In genomic region chr21:36325373-36326010, GRCh38 we compare ENCODE assay signal across 2 cellular contexts.
TF ChIP-seq lines count a peak whose summit lies in the region.

No MANE protein-coding gene starts in this region.

TF ChIP-seq in K562, 482 proteins besides CTCF, POLR2A, EP300 and RAD21:
- TF ChIP-seq ZNF316 (IDR thresholded peaks at IDR 0.05) (peak; percentile 39; the same call in 1 of the 2 replicates), MAZ (CRISPR knock-in tag; conservative IDR thresholded peaks at IDR 0.05 in 1 of 2, IDR thresholded peaks at IDR 0.05 in 1 of 2) (no peak), XRCC4 (IDR thresholded peaks at IDR 0.05; ENCODE audit: extremely low read depth, insufficient read depth, insufficient read length) (no peak), SMARCA4 (IDR thresholded peaks at IDR 0.05) (no peak), FIP1L1 (IDR thresholded peaks at IDR 0.05; ENCODE audit: low read depth, low read length, poor library complexity, severe bottlenecking) (no peak), C11orf30 (IDR thresholded peaks at IDR 0.05; ENCODE audit: low read depth) (peak; percentile 37; the same call in 1 of the 2 replicates), POLR2H (tag; IDR thresholded peaks at IDR 0.05; ENCODE audit: low read depth) (no peak), ZNF354B (CRISPR knock-in tag; IDR thresholded peaks at IDR 0.05) (no peak), NR3C1 (CRISPR knock-in tag; IDR thresholded peaks at IDR 0.05) (no peak), PML (IDR thresholded peaks at IDR 0.05; ENCODE audit: low read length) (no peak), CEBPG (CRISPR knock-in tag; IDR thresholded peaks at IDR 0.05) (no peak), CEBPG (tag; conservative IDR thresholded peaks at IDR 0.05 in 1 of 2, IDR thresholded peaks at IDR 0.05 in 1 of 2) (0 out of 4 replicates have a peak, but pooled peaks of 1 of the 2 experiments have one; percentile 14), MTA1 (IDR thresholded peaks at IDR 0.05; ENCODE audit: borderline replicate concordance) (no peak), NR2F6 (CRISPR knock-in tag; IDR thresholded peaks at IDR 0.05) (no peak), KLF1 (tag; IDR thresholded peaks at IDR 0.05) (no peak), CTBP1 (IDR thresholded peaks at IDR 0.05; ENCODE audit: borderline replicate concordance) (no peak), GABPB1 (CRISPR knock-in tag; IDR thresholded peaks at IDR 0.05) (no peak), POLR2AphosphoS2 (IDR thresholded peaks at IDR 0.05; ENCODE audit: low read length) (no peak)
- TF ChIP-seq, protein P1, sequence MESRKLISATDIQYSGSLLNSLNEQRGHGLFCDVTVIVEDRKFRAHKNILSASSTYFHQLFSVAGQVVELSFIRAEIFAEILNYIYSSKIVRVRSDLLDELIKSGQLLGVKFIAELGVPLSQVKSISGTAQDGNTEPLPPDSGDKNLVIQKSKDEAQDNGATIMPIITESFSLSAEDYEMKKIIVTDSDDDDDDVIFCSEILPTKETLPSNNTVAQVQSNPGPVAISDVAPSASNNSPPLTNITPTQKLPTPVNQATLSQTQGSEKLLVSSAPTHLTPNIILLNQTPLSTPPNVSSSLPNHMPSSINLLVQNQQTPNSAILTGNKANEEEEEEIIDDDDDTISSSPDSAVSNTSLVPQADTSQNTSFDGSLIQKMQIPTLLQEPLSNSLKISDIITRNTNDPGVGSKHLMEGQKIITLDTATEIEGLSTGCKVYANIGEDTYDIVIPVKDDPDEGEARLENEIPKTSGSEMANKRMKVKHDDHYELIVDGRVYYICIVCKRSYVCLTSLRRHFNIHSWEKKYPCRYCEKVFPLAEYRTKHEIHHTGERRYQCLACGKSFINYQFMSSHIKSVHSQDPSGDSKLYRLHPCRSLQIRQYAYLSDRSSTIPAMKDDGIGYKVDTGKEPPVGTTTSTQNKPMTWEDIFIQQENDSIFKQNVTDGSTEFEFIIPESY (CRISPR knock-in tag; IDR thresholded peaks at IDR 0.05) = no peak

TF ChIP-seq in liver, 16 proteins besides CTCF, POLR2A, EP300 and RAD21:
- TF ChIP-seq MAX (IDR thresholded peaks at IDR 0.05) (peak; percentile 32), HNF4A (conservative IDR thresholded peaks at IDR 0.05) (peak; percentile 22 to 25), YY1 (IDR thresholded peaks at IDR 0.05) (peak; percentile 20), NR2F2 (IDR thresholded peaks at IDR 0.05) (no peak), RXRA (IDR thresholded peaks at IDR 0.05) (peak; percentile 26 to 36), GABPA (IDR thresholded peaks at IDR 0.05 in 1 of 2, conservative IDR thresholded peaks at IDR 0.05 in 1 of 2) (no peak), TAF1 (conservative IDR thresholded peaks at IDR 0.05) (no peak)
- TF ChIP-seq, protein P1 (IDR thresholded peaks at IDR 0.05) = peak; percentile 23
